ENCODE assay signal across 8 cellular contexts in genomic region chr1:19059773-19060172, GRCh38.
"Had no signal": no experiment of that assay in that cellular context is flagged by ENCODE, and none has a peak within 500 bp of the region (broad histone marks: within the 10 kb centered on the region; RNA-seq: fewer than 3 reads in every experiment).

No MANE protein-coding gene starts in this region.

- H3K9me3 ChIP-seq: HAP-1 had no signal

- H3K4me1 ChIP-seq: HAP-1 had no signal

- H3K27ac ChIP-seq: GM23248, HL-60 had no signal

- H2AFZ ChIP-seq: GM23248 had no signal

- H3K27ac Mint-ChIP-seq: HFFc6 had no signal

- ATAC-seq: HCT116, K562 had no signal

- H3K4me3 Mint-ChIP-seq: HFFc6 had no signal

- H3K36me3 ChIP-seq: HAP-1 had no signal

- FAIRE-seq: K562 had no signal

- H3K4me3 ChIP-seq: GM23248, HAP-1, K562 had no signal

- H3K9ac ChIP-seq: GM23248 had no signal

- DNase-seq: GM23248, GOT3, HFFc6, IMR-90 had no signal
